In the genomic region with DNA sequence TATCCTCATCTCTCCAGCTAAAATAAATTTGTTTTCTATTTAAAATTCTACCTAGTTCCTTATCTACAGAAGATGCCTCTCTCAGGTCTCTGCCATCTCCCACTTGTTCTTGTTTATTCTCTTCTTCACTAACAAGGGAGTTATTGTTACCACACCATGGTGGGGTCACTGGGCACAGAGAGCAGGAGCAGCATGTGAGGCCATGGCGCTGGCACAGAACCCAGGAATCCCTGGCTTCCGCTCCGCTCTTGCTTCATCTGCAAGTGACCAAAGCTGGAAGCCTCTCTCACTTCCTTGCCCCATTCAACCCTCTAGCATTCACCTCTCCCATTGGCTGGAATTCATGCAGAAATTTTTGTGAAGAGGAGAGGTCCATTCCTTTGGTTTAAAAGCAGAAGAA, we compare ENCODE assay signal across 26 cellular contexts.
DNase-seq lines count a peak whose midpoint lies in the region; ATAC-seq and FAIRE-seq lines count a peak whose summit lies in the region.
"Had no signal": no experiment of that assay in that cellular context is flagged by ENCODE, and none has a peak within 500 bp of the region (broad histone marks: within the 10 kb centered on the region; RNA-seq: fewer than 3 reads in every experiment).

No MANE protein-coding gene starts in this region.

- DNase-seq in C1 segment of cervical spinal cord (lab: John Stamatoyannopoulos, UW) (peak in 11 of 14 donors; percentile 16 to 82 (median 69)), frontal cortex (ENCODE audit: low spot score in 2 of 2) (peak in 1 of 2 donors; percentile 39), hypothalamus (lab: John Stamatoyannopoulos, UW) (peak in 48 of 51 donors; percentile 12 to 90 (median 68)), putamen (ENCODE audit: low spot score) (peak; percentile 94), kidney tubule cell (ENCODE audit: low spot score) (no peak)
- DNase-seq: activated CD4-positive, alpha-beta memory T cell treated with anti-CD3 and anti-CD28 coated beads for 36 hours; activated CD8-positive, alpha-beta memory T cell treated with anti-CD3 and anti-CD28 coated beads, Interleukin-2, amount 50 U/mL, for 48 hours; colonic mucosa; DND-41; H9; KG1; NCI-H526 treated with DMSO at 0.1 percent for 48 hours; Peyer's patch; SJCRH30; stimulated activated CD8-positive, alpha-beta memory T cell treated with anti-CD3 and anti-CD28 coated beads, Interleukin-4, amount 100 ng/mL, for 48 hours; stomach; T-cell; upper lobe of right lung had no signal

- ATAC-seq in HG02642 (IDR thresholded peaks at IDR 0.05; ENCODE audit: poor library complexity, unreplicated experiment) (no peak), GM18867 (IDR thresholded peaks at IDR 0.05; ENCODE audit: unreplicated experiment) (no peak), HG03460 (IDR thresholded peaks at IDR 0.05; ENCODE audit: unreplicated experiment) (no peak)
- ATAC-seq: activated T-helper 17 cell treated with anti-CD3 and anti-CD28 coated beads, Interleukin-2, amount 50 U/mL, for 72 hours; esophagus mucosa; gastroesophageal sphincter; left lobe of liver; natural killer cell treated with Interleukin-12 subunit alpha and Interleukin-12 subunit beta and Interleukin-15 and Interleukin-18, amount 100 ng/mL, for 72 hours; T-cell; upper lobe of right lung had no signal

- peak; percentile 24 for FAIRE-seq in frontal cortex (lab: Jason Lieb, UNC)
